33 cellular contexts compared by ENCODE assay signal in genomic region chr15:75227663-75228280, GRCh38. TPM values are rescaled to one million over a fixed set of nuclear protein-coding genes. Genes with fewer than 3 reads are reported as not detected.
"Had no signal": no experiment of that assay in that cellular context is flagged by ENCODE, and none has a peak within 500 bp of the region (broad histone marks: within the 10 kb centered on the region; RNA-seq: fewer than 3 reads in every experiment).

No MANE protein-coding gene starts in this region.

- H3K9me3 Mint-ChIP-seq: activated CD4-positive, alpha-beta T cell treated with anti-CD3 and anti-CD28 coated beads, Interleukin-2, amount 10 ng/mL, durations not matched to agents 24 days and 14 days; activated CD8-positive, alpha-beta T cell treated with anti-CD3 and anti-CD28 coated beads for 36 hours; central memory CD8-positive, alpha-beta T cell; naive B cell; neural progenitor cell; T-helper 1 cell treated with Interleukin-12 subunit alpha and Interleukin-12 subunit beta and Interleukin-4 antibody, amounts not matched to agents 30 μg/mL and 1 μg/mL, for 36 hours had no signal

- FAIRE-seq: urothelium cell line had no signal

- H3K36me3 ChIP-seq: adrenal gland, ascending aorta, brain microvascular endothelial cell, esophagus squamous epithelium, gastrocnemius medialis, lower lobe of right lung, neural progenitor cell, stomach, suprapubic skin, tibial nerve had no signal

- H3K4me3 Mint-ChIP-seq: activated CD4-positive, alpha-beta T cell treated with anti-CD3 and anti-CD28 coated beads, Interleukin-2, amount 10 ng/mL, durations not matched to agents 24 days and 14 days; activated CD8-positive, alpha-beta memory T cell treated with anti-CD3 and anti-CD28 coated beads, Interleukin-2, amount 10 ng/mL, durations not matched to agents 7 days and 5 days; activated CD8-positive, alpha-beta T cell treated with anti-CD3 and anti-CD28 coated beads for 36 hours; activated naive CD8-positive, alpha-beta T cell; central memory CD8-positive, alpha-beta T cell; neural progenitor cell; T-helper 1 cell treated with Interleukin-12 subunit alpha and Interleukin-12 subunit beta and Interleukin-4 antibody, amounts not matched to agents 30 μg/mL and 1 μg/mL, for 36 hours had no signal

- H3K27ac Mint-ChIP-seq: activated CD4-positive, alpha-beta T cell treated with anti-CD3 and anti-CD28 coated beads, Interleukin-2, amount 10 ng/mL, durations not matched to agents 24 days and 14 days; activated CD8-positive, alpha-beta memory T cell treated with anti-CD3 and anti-CD28 coated beads, Interleukin-2, amount 10 ng/mL, durations not matched to agents 7 days and 5 days; activated CD8-positive, alpha-beta T cell treated with anti-CD3 and anti-CD28 coated beads for 36 hours; activated naive CD8-positive, alpha-beta T cell; progenitor cell of endocrine pancreas; T-helper 1 cell treated with Interleukin-12 subunit alpha and Interleukin-12 subunit beta and Interleukin-4 antibody, amounts not matched to agents 30 μg/mL and 1 μg/mL, for 36 hours had no signal

- H3K4me1 Mint-ChIP-seq: activated CD4-positive, alpha-beta T cell treated with anti-CD3 and anti-CD28 coated beads, Interleukin-2, amount 10 ng/mL, durations not matched to agents 24 days and 14 days; activated CD8-positive, alpha-beta memory T cell treated with anti-CD3 and anti-CD28 coated beads, Interleukin-2, amount 10 ng/mL, durations not matched to agents 7 days and 5 days; central memory CD8-positive, alpha-beta T cell had no signal

- H3K9me3 ChIP-seq: adrenal gland, ascending aorta, esophagus squamous epithelium, gastrocnemius medialis, lower lobe of right lung, stomach, suprapubic skin, tibial nerve had no signal

- H3K4me3 ChIP-seq: adrenal gland, ascending aorta, coronary artery, esophagus squamous epithelium, gastrocnemius medialis, lower lobe of right lung, neural progenitor cell, stomach, suprapubic skin, tibial nerve had no signal

- ATAC-seq: activated CD8-positive, alpha-beta memory T cell treated with anti-CD3 and anti-CD28 coated beads, Interleukin-2, amount 10 ng/mL, durations not matched to agents 7 days and 5 days; activated CD8-positive, alpha-beta T cell treated with anti-CD3 and anti-CD28 coated beads for 36 hours; gastrocnemius medialis; left colon; lower lobe of right lung; right cardiac atrium had no signal

- H3K27me3 ChIP-seq: adrenal gland, ascending aorta, brain microvascular endothelial cell, gastrocnemius medialis, neural progenitor cell, tibial nerve had no signal

- H3K4me1 ChIP-seq: adrenal gland, ascending aorta, esophagus squamous epithelium, gastrocnemius medialis, lower lobe of right lung, neural progenitor cell, stomach, suprapubic skin, tibial nerve had no signal

- H3K36me3 Mint-ChIP-seq: activated CD8-positive, alpha-beta memory T cell treated with anti-CD3 and anti-CD28 coated beads, Interleukin-2, amount 10 ng/mL, durations not matched to agents 7 days and 5 days; activated naive CD8-positive, alpha-beta T cell; naive B cell; neural progenitor cell had no signal

- H3K27ac ChIP-seq: adrenal gland, ascending aorta, brain microvascular endothelial cell, coronary artery, esophagus squamous epithelium, gastrocnemius medialis, lower lobe of right lung, neural progenitor cell, stomach, suprapubic skin, tibial nerve had no signal

- DNase-seq: activated CD4-positive, alpha-beta T cell treated with anti-CD3 and anti-CD28 coated beads, Interleukin-2, amount 10 ng/mL, durations not matched to agents 24 days and 14 days; activated CD4-positive, CD25-positive, alpha-beta regulatory T cell; activated CD8-positive, alpha-beta memory T cell treated with anti-CD3 and anti-CD28 coated beads, Interleukin-2, amount 10 ng/mL, durations not matched to agents 7 days and 5 days; activated CD8-positive, alpha-beta T cell treated with anti-CD3 and anti-CD28 coated beads for 36 hours; activated gamma-delta T cell treated with Interleukin-2 at 50 U/mL for 16 hours; activated T-cell treated with anti-CD3 and anti-CD28 coated beads for 4 hours; brain microvascular endothelial cell; esophagus squamous epithelium; gastrocnemius medialis; head of caudate nucleus; islet precursor cell; left colon; lower lobe of right lung; mesendoderm; naive B cell; stimulated activated CD4-positive, alpha-beta T cell treated with anti-CD3 and anti-CD28 coated beads, Interleukin-1b, Interleukin-23, amount 100 ng/mL, for 48 hours; stomach; T1000 had no signal

RNA-seq across cellular contexts. Expression of gene GOLGA6C, which starts 30.4 kb away (rescaled TPM):
- total RNA-seq: activated CD4-positive, alpha-beta T cell treated with anti-CD3 and anti-CD28 coated beads, Interleukin-2, amount 10 ng/mL, durations not matched to agents 24 days and 14 days; activated CD8-positive, alpha-beta memory T cell treated with anti-CD3 and anti-CD28 coated beads, Interleukin-2, amount 10 ng/mL, durations not matched to agents 7 days and 5 days; activated CD8-positive, alpha-beta T cell treated with anti-CD3 and anti-CD28 coated beads for 36 hours; adrenal gland; ascending aorta; esophagus squamous epithelium; left colon; lower lobe of right lung; mucosa of gallbladder; omental fat pad; progenitor cell of endocrine pancreas; right cardiac atrium; skeletal muscle tissue; stomach; suprapubic skin had no signal
- polyA plus RNA-seq: adrenal gland, right cardiac atrium, stomach had no signal

RNA-seq across cellular contexts. Expression of gene GOLGA6D, which starts 54.9 kb away (rescaled TPM):
- total RNA-seq: activated CD4-positive, alpha-beta T cell treated with anti-CD3 and anti-CD28 coated beads, Interleukin-2, amount 10 ng/mL, durations not matched to agents 24 days and 14 days; activated CD8-positive, alpha-beta T cell treated with anti-CD3 and anti-CD28 coated beads for 36 hours; ascending aorta; esophagus squamous epithelium; gastrocnemius medialis; left colon; lower lobe of right lung; progenitor cell of endocrine pancreas; right cardiac atrium; tibial nerve had no signal
- polyA plus RNA-seq: right cardiac atrium had no signal
